17 cellular contexts compared by ENCODE assay signal in genomic region chr9:126784401-126784800, GRCh38.
"Had no signal": no experiment of that assay in that cellular context is flagged by ENCODE, and none has a peak within 500 bp of the region (broad histone marks: within the 10 kb centered on the region; RNA-seq: fewer than 3 reads in every experiment).

No MANE protein-coding gene starts in this region.

- H3K4me1 ChIP-seq: lower lobe of right lung, neural progenitor cell, pancreas, uterus had no signal

- ATAC-seq: left lobe of liver; lower lobe of right lung; natural killer cell treated with Interleukin-12 subunit alpha and Interleukin-12 subunit beta and Interleukin-15 and Interleukin-18, amount 100 ng/mL, for 72 hours; pancreas had no signal

- DNase-seq: cerebellar nuclear complex; dermis blood vessel endothelial cell; esophagus squamous epithelium; foreskin fibroblast; hippocampal formation; kidney glomerular epithelial cell; lower lobe of right lung; pancreas; sigmoid colon; small intestine; stimulated activated CD4-positive, alpha-beta T cell treated with anti-CD3 and anti-CD28 coated beads, Interleukin-12 subunit alpha, Interleukin-12 subunit beta, amount 100 ng/mL, for 4 hours; stimulated activated naive CD4-positive, alpha-beta T cell treated with Interleukin-2 at 50 U/mL for 16 hours; trophoblast cell; uterus had no signal

- H3K27ac ChIP-seq: esophagus squamous epithelium, lower lobe of right lung, neural progenitor cell, pancreas, sigmoid colon, uterus had no signal

- H3K9me3 ChIP-seq: esophagus squamous epithelium, lower lobe of right lung, pancreas, sigmoid colon, uterus had no signal

- H3K4me3 ChIP-seq: esophagus squamous epithelium, lower lobe of right lung, neural progenitor cell, pancreas, sigmoid colon, uterus had no signal

- H3K9ac ChIP-seq: neural progenitor cell had no signal

- H3K27me3 ChIP-seq: pancreas, uterus had no signal

- H3K36me3 ChIP-seq: esophagus squamous epithelium, lower lobe of right lung, neural progenitor cell, pancreas, sigmoid colon, uterus had no signal
